In genomic region chr6:124866040-124866439, GRCh38 we compare ENCODE assay signal across 16 cellular contexts.
"Had no signal": no experiment of that assay in that cellular context is flagged by ENCODE, and none has a peak within 500 bp of the region (broad histone marks: within the 10 kb centered on the region; RNA-seq: fewer than 3 reads in every experiment).

No MANE protein-coding gene starts in this region.

- DNase-seq: dermis blood vessel endothelial cell; effector memory CD8-positive, alpha-beta T cell; erythroblast; esophagus squamous epithelium; left ventricle myocardium superior; lower lobe of right lung; naive thymus-derived CD8-positive, alpha-beta T cell; pancreas; right lobe of liver; small intestine; stimulated activated CD4-positive, alpha-beta T cell treated with anti-CD3 and anti-CD28 coated beads, Interleukin-15, amount 100 ng/mL, for 24 hours; stimulated activated CD4-positive, alpha-beta T cell treated with anti-CD3 and anti-CD28 coated beads, Interleukin-2, amount 100 ng/mL, for 48 hours; stimulated activated naive B cell treated with anti-CD40 and anti-IgM and Interleukin-4, amounts not matched to agents 10 μg/mL and 1 μg/mL and 100 μg/mL, for 72 hours; transverse colon; upper lobe of right lung; uterus had no signal

- ATAC-seq: effector memory CD8-positive, alpha-beta T cell; left ventricle myocardium superior; lower lobe of right lung; naive thymus-derived CD8-positive, alpha-beta T cell; pancreas; right lobe of liver; stimulated activated naive B cell treated with anti-CD40 and anti-IgM and Interleukin-4, amounts not matched to agents 10 μg/mL and 1 μg/mL and 100 μg/mL, for 72 hours; upper lobe of right lung had no signal
